In genomic region chr15:72117698-72118399, GRCh38 we compare ENCODE assay signal across 8 cellular contexts. TPM values are rescaled to one million over a fixed set of nuclear protein-coding genes. Genes with fewer than 3 reads are reported as not detected.
DNase-seq lines count a peak whose midpoint lies in the region; ATAC-seq lines count a peak whose summit lies in the region.

A gene with protein sequence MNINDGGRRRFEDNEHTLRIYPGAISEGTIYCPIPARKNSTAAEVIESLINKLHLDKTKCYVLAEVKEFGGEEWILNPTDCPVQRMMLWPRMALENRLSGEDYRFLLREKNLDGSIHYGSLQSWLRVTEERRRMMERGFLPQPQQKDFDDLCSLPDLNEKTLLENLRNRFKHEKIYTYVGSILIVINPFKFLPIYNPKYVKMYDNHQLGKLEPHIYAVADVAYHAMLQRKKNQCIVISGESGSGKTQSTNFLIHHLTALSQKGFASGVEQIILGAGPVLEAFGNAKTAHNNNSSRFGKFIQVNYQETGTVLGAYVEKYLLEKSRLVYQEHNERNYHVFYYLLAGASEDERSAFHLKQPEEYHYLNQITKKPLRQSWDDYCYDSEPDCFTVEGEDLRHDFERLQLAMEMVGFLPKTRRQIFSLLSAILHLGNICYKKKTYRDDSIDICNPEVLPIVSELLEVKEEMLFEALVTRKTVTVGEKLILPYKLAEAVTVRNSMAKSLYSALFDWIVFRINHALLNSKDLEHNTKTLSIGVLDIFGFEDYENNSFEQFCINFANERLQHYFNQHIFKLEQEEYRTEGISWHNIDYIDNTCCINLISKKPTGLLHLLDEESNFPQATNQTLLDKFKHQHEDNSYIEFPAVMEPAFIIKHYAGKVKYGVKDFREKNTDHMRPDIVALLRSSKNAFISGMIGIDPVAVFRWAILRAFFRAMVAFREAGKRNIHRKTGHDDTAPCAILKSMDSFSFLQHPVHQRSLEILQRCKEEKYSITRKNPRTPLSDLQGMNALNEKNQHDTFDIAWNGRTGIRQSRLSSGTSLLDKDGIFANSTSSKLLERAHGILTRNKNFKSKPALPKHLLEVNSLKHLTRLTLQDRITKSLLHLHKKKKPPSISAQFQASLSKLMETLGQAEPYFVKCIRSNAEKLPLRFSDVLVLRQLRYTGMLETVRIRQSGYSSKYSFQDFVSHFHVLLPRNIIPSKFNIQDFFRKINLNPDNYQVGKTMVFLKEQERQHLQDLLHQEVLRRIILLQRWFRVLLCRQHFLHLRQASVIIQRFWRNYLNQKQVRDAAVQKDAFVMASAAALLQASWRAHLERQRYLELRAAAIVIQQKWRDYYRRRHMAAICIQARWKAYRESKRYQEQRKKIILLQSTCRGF (N-terminal part only) (minus strand): TSS chr15:72118150. CDS start chr15:72046563, 71,587 bp downstream.

- H3K27ac ChIP-seq in CD8-positive, alpha-beta memory T cell (ENCODE audit: low read depth, low read length), result peak within 1 kb of the TSS; percentile 97

- H3K4me3 ChIP-seq in CD8-positive, alpha-beta memory T cell (ENCODE audit: low read length), result peak within 1 kb of the TSS; percentile 94

- no peaks in the 10 kb centered on the region for H3K27me3 ChIP-seq in CD8-positive, alpha-beta memory T cell (ENCODE audit: insufficient read depth, low read length, poor library complexity, severe bottlenecking)

- H3K4me1 ChIP-seq in CD8-positive, alpha-beta memory T cell (ENCODE audit: insufficient read depth, low read length), result peaks cover 21% of the 10 kb centered on the region

- peaks cover 32 to 53% (median 44%) of the 10 kb centered on the region in 3 donors for H3K4me1 Mint-ChIP-seq in CD8-positive, alpha-beta memory T cell
- H3K4me1 Mint-ChIP-seq in effector memory CD8-positive, alpha-beta T cell (ENCODE audit: low read depth in 2 of 2), result peaks cover 21 to 47% of the 10 kb centered on the region in 2 donors

- H3K36me3 ChIP-seq in CD8-positive, alpha-beta memory T cell (ENCODE audit: insufficient read depth, low read length), result no peaks in the 10 kb centered on the region

- H3K4me3 Mint-ChIP-seq in CD8-positive, alpha-beta memory T cell, result peak within 1 kb of the TSS; percentile 96 to 100 (median 99)
- H3K4me3 Mint-ChIP-seq in effector memory CD8-positive, alpha-beta T cell, result peak within 1 kb of the TSS; percentile 95 to 96

- H3K36me3 Mint-ChIP-seq in CD8-positive, alpha-beta memory T cell, result peaks cover 0 to 9% (median 0%) of the 10 kb centered on the region in 3 donors
- peaks cover 15% of the 10 kb centered on the region for H3K36me3 Mint-ChIP-seq in effector memory CD8-positive, alpha-beta T cell (ENCODE audit: insufficient read depth)

- POLR2A ChIA-PET in CD8-positive, alpha-beta memory T cell (lab: Charles Lee), result interaction anchor here (0.7 to 0.9 kb wide), 3 partner anchors 159 to 566 kb away, joined by 3 to 5 read pairs (median 4); no protein-coding TSS in a partner anchor

- peak within 1 kb of the TSS; percentile 98 to 100 (median 99) for H3K27ac Mint-ChIP-seq in CD8-positive, alpha-beta memory T cell
- H3K27ac Mint-ChIP-seq in effector memory CD8-positive, alpha-beta T cell, result peak within 1 kb of the TSS; percentile 95 to 98

- peak; percentile 97 to 99 (median 98) for DNase-seq in CD8-positive, alpha-beta memory T cell
- DNase-seq in HUDEP-2 (lab: John Stamatoyannopoulos, UW; ENCODE audit: unreplicated experiment in 76 of 76) (peak; percentile 33 to 99 (median 96)), NOMO-1 treated with dmso at 0.1 percent for 144 hours (lab: John Stamatoyannopoulos, UW; ENCODE audit: unreplicated experiment) (peak; percentile 99), lung microvascular endothelial cell (ENCODE audit: low read depth in 2 of 2) (peak; percentile 98 to 99)
- peak; percentile 99 to 100 (median 100) for DNase-seq in activated CD8-positive, alpha-beta memory T cell treated with anti-CD3 and anti-CD28 coated beads for 48 hours (ENCODE audit: low read depth in 2 of 3, low spot score in 2 of 3)
- peak; percentile 95 to 96 (median 95) for DNase-seq in effector memory CD8-positive, alpha-beta T cell
- DNase-seq in stimulated activated CD4-positive, alpha-beta T cell treated with anti-CD3 and anti-CD28 coated beads, TNF-alpha, amount 100 ng/mL, for 4 hours (ENCODE audit: low read depth in 3 of 3), result peak; percentile 99 to 100 (median 99)

- peak; percentile 65 for ATAC-seq in GM21390 (IDR thresholded peaks at IDR 0.05; ENCODE audit: unreplicated experiment)
- peak; percentile 74 for ATAC-seq in effector memory CD8-positive, alpha-beta T cell (replicated peaks)

- CTCF ChIA-PET in CD8-positive, alpha-beta memory T cell (lab: Charles Lee), result interaction anchor here (0.9 kb wide), 1 partner anchor 10 kb away, joined by 3 read pairs; no protein-coding TSS in a partner anchor

- H3K9me3 ChIP-seq in CD8-positive, alpha-beta memory T cell (ENCODE audit: low read length), result no peaks in the 10 kb centered on the region

- H3K9me3 Mint-ChIP-seq in CD8-positive, alpha-beta memory T cell, result no peaks in the 10 kb centered on the region
- no peaks in the 10 kb centered on the region for H3K9me3 Mint-ChIP-seq in effector memory CD8-positive, alpha-beta T cell

- no peaks in the 10 kb centered on the region for H3K27me3 Mint-ChIP-seq in CD8-positive, alpha-beta memory T cell
- no peaks in the 10 kb centered on the region for H3K27me3 Mint-ChIP-seq in effector memory CD8-positive, alpha-beta T cell

RNA-seq across cellular contexts. Expression of the gene that starts here (rescaled TPM):
- total RNA-seq in CD8-positive, alpha-beta memory T cell, result 10 to 100 TPM; 22.0 to 22.2 TPM
- 20.3 TPM for polyA plus RNA-seq in CD8-positive, alpha-beta memory T cell
- total RNA-seq in lung microvascular endothelial cell, result 17.0 and 23.2 TPM in 2 replicates

Comparison
In these comparisons a context has a peak if more than half of its experiments do, and no peak if none do; other contexts are left out.
1. Peak in every context shown above with its lines: DNase-seq, ATAC-seq, H3K4me3 ChIP-seq and H3K27ac ChIP-seq.